ENCODE assay signal across 8 cellular contexts in genomic region chr6:86856937-86857563, GRCh38.
A peak's percentile ranks its signal among the peaks of the same experiment; 100 is the strongest.
DNase-seq lines count a peak whose midpoint lies in the region; ATAC-seq, FAIRE-seq and TF ChIP-seq lines count a peak whose summit lies in the region.

No MANE protein-coding gene starts in this region.

- H3K4me1 Mint-ChIP-seq in activated CD8-positive, alpha-beta T cell treated with anti-CD3 and anti-CD28 coated beads, Interleukin-2, amount 10 ng/mL, durations not matched to agents 7 days and 5 days (ENCODE audit: low read depth): no peaks in the 10 kb centered on the region

- DNase-seq in activated CD4-positive, alpha-beta T cell treated with anti-CD3 and anti-CD28 coated beads for 24 hours (ENCODE audit: low read depth in 2 of 2): peak; percentile 1 to 5
- no peak for DNase-seq in activated CD4-positive, alpha-beta T cell treated with anti-CD3 and anti-CD28 coated beads for 4 hours
- DNase-seq in NCI-H1417 treated with DMSO at 0.1 percent for 48 hours (lab: John Stamatoyannopoulos, UW) (peak; percentile 1), kidney (no peak), transverse colon (peak; percentile 11)
- DNase-seq in activated CD8-positive, alpha-beta T cell treated with anti-CD3 and anti-CD28 coated beads, Interleukin-2, amount 10 ng/mL, durations not matched to agents 7 days and 5 days: peak; percentile 52

- no peak overlapping the region for H3K9ac ChIP-seq in kidney (ENCODE audit: low read length in 2 of 2)

- in situ Hi-C loops in transverse colon (cut with MboI; ENCODE audit: low pct_ligation_motif_present in 1 of 4, low pct_unique_long_range_greater_than_20kb in 1 of 4, low sequenced_read_pairs in 3 of 4): loop anchor here in 2 of 4 donors (25.0 kb wide), 1 partner anchor 1095 kb away; no protein-coding TSS in a partner anchor

- 23 to 39% methylated on average over 2 to 3 of the region's 3 CpGs for WGBS in transverse colon (ENCODE audit: low coverage in 1 of 2), 2 donors

- H3K27me3 ChIP-seq in transverse colon: no peaks in the 10 kb centered on the region

- no peaks in the 10 kb centered on the region for H3K9me3 Mint-ChIP-seq in activated CD8-positive, alpha-beta T cell treated with anti-CD3 and anti-CD28 coated beads, Interleukin-2, amount 10 ng/mL, durations not matched to agents 7 days and 5 days (ENCODE audit: insufficient read depth)

- intact Hi-C loops in kidney (cut with DNase I): no loop called here
- intact Hi-C loops in transverse colon (cut with DNase I; ENCODE audit: low total_unique reads): loop anchor here (10.0 kb wide), 1 partner anchor 878 kb away; no protein-coding TSS in a partner anchor

- CTCF ChIA-PET in activated CD8-positive, alpha-beta T cell treated with anti-CD3 and anti-CD28 coated beads, Interleukin-2, amount 10 ng/mL, durations not matched to agents 7 days and 5 days (lab: Charles Lee): interaction anchor here (1.2 kb wide), 1 partner anchor 14 kb away, joined by 5 read pairs; no protein-coding TSS in a partner anchor

- no peak overlapping the region for H3K4me3 Mint-ChIP-seq in activated CD8-positive, alpha-beta T cell treated with anti-CD3 and anti-CD28 coated beads, Interleukin-2, amount 10 ng/mL, durations not matched to agents 7 days and 5 days

- no peaks in the 10 kb centered on the region for H3K9me3 ChIP-seq in kidney (ENCODE audit: control insufficient read depth in 1 of 2, low read length in 2 of 2)
- H3K9me3 ChIP-seq in transverse colon: no peaks in the 10 kb centered on the region

- no peak for TF ChIP-seq EP300 in transverse colon (IDR thresholded peaks at IDR 0.05; ENCODE audit: low read depth)

- FAIRE-seq in kidney (lab: Jason Lieb, UNC): no peak

- H3K27ac ChIP-seq in kidney (ENCODE audit: low read depth in 2 of 2, low read length in 2 of 2): no peak overlapping the region
- no peak overlapping the region for H3K27ac ChIP-seq in transverse colon

- POLR2A ChIA-PET in activated CD8-positive, alpha-beta T cell treated with anti-CD3 and anti-CD28 coated beads, Interleukin-2, amount 10 ng/mL, durations not matched to agents 7 days and 5 days (lab: Charles Lee): no interaction called here

- no peaks in the 10 kb centered on the region for H3K4me1 ChIP-seq in kidney (ENCODE audit: control insufficient read depth in 1 of 2, insufficient read depth in 1 of 2, low read depth in 1 of 2, low read length in 2 of 2)
- H3K4me1 ChIP-seq in transverse colon: no peaks in the 10 kb centered on the region

- ATAC-seq in GM21786 (IDR thresholded peaks at IDR 0.05; ENCODE audit: unreplicated experiment) (peak; percentile 65), GM18861 (IDR thresholded peaks at IDR 0.05; ENCODE audit: unreplicated experiment) (no peak)
- no peak for ATAC-seq in activated CD8-positive, alpha-beta T cell treated with anti-CD3 and anti-CD28 coated beads, Interleukin-2, amount 10 ng/mL, durations not matched to agents 7 days and 5 days

- TF ChIP-seq CTCF in kidney (IDR thresholded peaks at IDR 0.05; ENCODE audit: borderline replicate concordance, extremely low read depth, insufficient read depth): peak; percentile 55
- peak; percentile 48 to 64 (median 54) for TF ChIP-seq CTCF in transverse colon (IDR thresholded peaks at IDR 0.05)

- no peaks in the 10 kb centered on the region for H3K27me3 Mint-ChIP-seq in activated CD8-positive, alpha-beta T cell treated with anti-CD3 and anti-CD28 coated beads, Interleukin-2, amount 10 ng/mL, durations not matched to agents 7 days and 5 days (ENCODE audit: low read depth)

- H3K4me3 ChIP-seq in kidney (ENCODE audit: low read length in 2 of 2) (no peak overlapping the region), transverse colon (no peak overlapping the region)

- no peak for TF ChIP-seq POLR2A in transverse colon (IDR thresholded peaks at IDR 0.05)

- H3K36me3 Mint-ChIP-seq in activated CD8-positive, alpha-beta T cell treated with anti-CD3 and anti-CD28 coated beads, Interleukin-2, amount 10 ng/mL, durations not matched to agents 7 days and 5 days (ENCODE audit: low read depth): no peaks in the 10 kb centered on the region

- H3K27ac Mint-ChIP-seq in activated CD8-positive, alpha-beta T cell treated with anti-CD3 and anti-CD28 coated beads, Interleukin-2, amount 10 ng/mL, durations not matched to agents 7 days and 5 days: no peak overlapping the region

- H3K36me3 ChIP-seq in kidney (ENCODE audit: control insufficient read depth in 1 of 2, insufficient read depth in 2 of 2, low read length in 2 of 2): no peaks in the 10 kb centered on the region
- H3K36me3 ChIP-seq in transverse colon: no peaks in the 10 kb centered on the region

Comparison
In these comparisons a context has a peak if more than half of its experiments do, and no peak if none do; other contexts are left out.
1. DNase-seq: peak in activated CD4-positive, alpha-beta T cell treated with anti-CD3 and anti-CD28 coated beads for 24 hours (2 of 2), NCI-H1417 treated with DMSO at 0.1 percent for 48 hours (single experiment), activated CD8-positive, alpha-beta T cell treated with anti-CD3 and anti-CD28 coated beads, Interleukin-2, amount 10 ng/mL, durations not matched to agents 7 days and 5 days (single experiment) and transverse colon (single experiment); none in activated CD4-positive, alpha-beta T cell treated with anti-CD3 and anti-CD28 coated beads for 4 hours (0 of 2) and kidney (single experiment).